In genomic region chr1:230291731-230292620, GRCh38 we compare ENCODE assay signal across 15 cellular contexts.
DNase-seq lines count a peak whose midpoint lies in the region; ATAC-seq and TF ChIP-seq lines count a peak whose summit lies in the region.
"Had no signal": no experiment of that assay in that cellular context is flagged by ENCODE, and none has a peak within 500 bp of the region (broad histone marks: within the 10 kb centered on the region; RNA-seq: fewer than 3 reads in every experiment).

No MANE protein-coding gene starts in this region.

- ATAC-seq in stimulated activated naive CD8-positive, alpha-beta T cell treated with anti-CD3 and anti-CD28 coated beads, Interleukin-15, Interleukin-2, amounts not matched to agents 100 U/mL and 50 U/mL, for 24 hours: peak; percentile 16
- ATAC-seq: activated CD4-positive, CD25-positive, alpha-beta regulatory T cell treated with anti-CD3 and anti-CD28 coated beads, Interleukin-2, amount 50 U/mL, for 24 hours; psoas muscle had no signal

- peak; percentile 7 for DNase-seq in activated CD4-positive, alpha-beta memory T cell treated with anti-CD3 and anti-CD28 coated beads for 36 hours
- no peak for DNase-seq in activated CD4-positive, alpha-beta memory T cell treated with anti-CD3 and anti-CD28 coated beads, Interleukin-2, amount 10 ng/mL, durations not matched to agents 7 days and 5 days
- peak in 2 of 3 donors; percentile 74 to 79 for DNase-seq in Peyer's patch
- peak; percentile 6 for DNase-seq in stimulated activated naive CD8-positive, alpha-beta T cell treated with anti-CD3 and anti-CD28 coated beads, Interleukin-15, Interleukin-2, amounts not matched to agents 100 U/mL and 50 U/mL, for 24 hours
- no peak for DNase-seq in NCI-H345 (lab: John Stamatoyannopoulos, UW)
- no peak for DNase-seq in tibial nerve (ENCODE audit: low spot score in 2 of 2)
- no peak for DNase-seq in GM13976 (ENCODE audit: low spot score)
- DNase-seq: endodermal cell; KG1; stimulated activated CD4-positive, alpha-beta T cell treated with anti-CD3 and anti-CD28 coated beads, Interleukin-2, amount 100 ng/mL, for 24 hours had no signal

- POLR2A ChIA-PET in activated CD4-positive, alpha-beta memory T cell treated with anti-CD3 and anti-CD28 coated beads for 36 hours (lab: Charles Lee): no interaction called here
- POLR2A ChIA-PET in activated CD4-positive, alpha-beta memory T cell treated with anti-CD3 and anti-CD28 coated beads, Interleukin-2, amount 10 ng/mL, durations not matched to agents 7 days and 5 days (lab: Charles Lee): no interaction called here

- H3K27me3 Mint-ChIP-seq in activated CD4-positive, alpha-beta memory T cell treated with anti-CD3 and anti-CD28 coated beads for 36 hours: peaks cover 14% of the 10 kb centered on the region
- H3K27me3 Mint-ChIP-seq in activated CD4-positive, alpha-beta memory T cell treated with anti-CD3 and anti-CD28 coated beads, Interleukin-2, amount 10 ng/mL, durations not matched to agents 7 days and 5 days: peaks cover 14% of the 10 kb centered on the region

- CTCF ChIA-PET in activated CD4-positive, alpha-beta memory T cell treated with anti-CD3 and anti-CD28 coated beads for 36 hours (lab: Charles Lee): no interaction called here
- CTCF ChIA-PET in activated CD4-positive, alpha-beta memory T cell treated with anti-CD3 and anti-CD28 coated beads, Interleukin-2, amount 10 ng/mL, durations not matched to agents 7 days and 5 days (lab: Charles Lee): no interaction called here

- 61 to 64% methylated on average over 24 to 28 of the region's 28 CpGs for WGBS in tibial nerve, 2 donors

- H3K4me1 ChIP-seq in Peyer's patch: no peaks in the 10 kb centered on the region
- H3K4me1 ChIP-seq in tibial nerve: no peaks in the 10 kb centered on the region
- H3K4me1 ChIP-seq: breast epithelium, psoas muscle had no signal

- in situ Hi-C loops in GM13976 (cut with MboI; ENCODE audit: low sequenced_read_pairs, unreplicated experiment): no loop called here

- TF ChIP-seq CTCF in Peyer's patch (IDR thresholded peaks at IDR 0.05) (no peak), tibial nerve (IDR thresholded peaks at IDR 0.05) (no peak), GM13976 (IDR thresholded peaks at IDR 0.05; ENCODE audit: borderline replicate concordance, control extremely low read depth, extremely low read depth, insufficient read depth, missing control alignments) (no peak)

- H3K27me3 ChIP-seq in Peyer's patch (no peaks in the 10 kb centered on the region), tibial nerve (peaks cover 0 to 4% of the 10 kb centered on the region in 2 donors)

- no peaks in the 10 kb centered on the region for H3K4me1 Mint-ChIP-seq in activated CD4-positive, alpha-beta memory T cell treated with anti-CD3 and anti-CD28 coated beads for 36 hours (ENCODE audit: low read depth)
- no peaks in the 10 kb centered on the region for H3K4me1 Mint-ChIP-seq in activated CD4-positive, alpha-beta memory T cell treated with anti-CD3 and anti-CD28 coated beads, Interleukin-2, amount 10 ng/mL, durations not matched to agents 7 days and 5 days
- H3K4me1 Mint-ChIP-seq: endodermal cell had no signal

- no peak for TF ChIP-seq EP300 in tibial nerve (IDR thresholded peaks at IDR 0.05)

- no peaks in the 10 kb centered on the region for H3K36me3 Mint-ChIP-seq in activated CD4-positive, alpha-beta memory T cell treated with anti-CD3 and anti-CD28 coated beads for 36 hours
- H3K36me3 Mint-ChIP-seq in activated CD4-positive, alpha-beta memory T cell treated with anti-CD3 and anti-CD28 coated beads, Interleukin-2, amount 10 ng/mL, durations not matched to agents 7 days and 5 days (ENCODE audit: low read depth): no peaks in the 10 kb centered on the region

- H3K4me3 ChIP-seq in Peyer's patch (no peak overlapping the region), iPS-18c (ENCODE audit: insufficient read depth, low read depth, low read length) (peak overlapping the region; percentile 59), tibial nerve (no peak overlapping the region)
- H3K4me3 ChIP-seq: breast epithelium, lung, psoas muscle had no signal

- H3K4me3 Mint-ChIP-seq in activated CD4-positive, alpha-beta memory T cell treated with anti-CD3 and anti-CD28 coated beads for 36 hours: no peak overlapping the region
- no peak overlapping the region for H3K4me3 Mint-ChIP-seq in activated CD4-positive, alpha-beta memory T cell treated with anti-CD3 and anti-CD28 coated beads, Interleukin-2, amount 10 ng/mL, durations not matched to agents 7 days and 5 days
- H3K4me3 Mint-ChIP-seq: endodermal cell had no signal

- H3K9me3 Mint-ChIP-seq in activated CD4-positive, alpha-beta memory T cell treated with anti-CD3 and anti-CD28 coated beads for 36 hours: no peaks in the 10 kb centered on the region
- no peaks in the 10 kb centered on the region for H3K9me3 Mint-ChIP-seq in activated CD4-positive, alpha-beta memory T cell treated with anti-CD3 and anti-CD28 coated beads, Interleukin-2, amount 10 ng/mL, durations not matched to agents 7 days and 5 days
- H3K9me3 Mint-ChIP-seq: endodermal cell had no signal

- TF ChIP-seq POLR2A in Peyer's patch (IDR thresholded peaks at IDR 0.05): no peak
- no peak for TF ChIP-seq POLR2A in tibial nerve (IDR thresholded peaks at IDR 0.05)

- intact Hi-C loops in activated CD4-positive, alpha-beta memory T cell treated with anti-CD3 and anti-CD28 coated beads for 36 hours (cut with micrococcal nuclease): no loop called here

- H3K9me3 ChIP-seq in Peyer's patch: no peaks in the 10 kb centered on the region
- H3K9me3 ChIP-seq in iPS-18c (ENCODE audit: control insufficient read depth, insufficient read depth, low read length): peaks cover 2% of the 10 kb centered on the region
- H3K9me3 ChIP-seq in tibial nerve: no peaks in the 10 kb centered on the region
- H3K9me3 ChIP-seq: breast epithelium, psoas muscle had no signal

- H3K27ac Mint-ChIP-seq in activated CD4-positive, alpha-beta memory T cell treated with anti-CD3 and anti-CD28 coated beads for 36 hours: no peak overlapping the region
- H3K27ac Mint-ChIP-seq in activated CD4-positive, alpha-beta memory T cell treated with anti-CD3 and anti-CD28 coated beads, Interleukin-2, amount 10 ng/mL, durations not matched to agents 7 days and 5 days: no peak overlapping the region
- H3K27ac Mint-ChIP-seq: endodermal cell had no signal

- H3K36me3 ChIP-seq in Peyer's patch: no peaks in the 10 kb centered on the region
- H3K36me3 ChIP-seq in tibial nerve: no peaks in the 10 kb centered on the region
- H3K36me3 ChIP-seq: breast epithelium had no signal

- H3K27ac ChIP-seq in Peyer's patch: no peak overlapping the region
- no peak overlapping the region for H3K27ac ChIP-seq in tibial nerve
- H3K27ac ChIP-seq: breast epithelium, psoas muscle had no signal

Comparison
In these comparisons a context has a peak if more than half of its experiments do, and no peak if none do; other contexts are left out.
1. DNase-seq: peak in activated CD4-positive, alpha-beta memory T cell treated with anti-CD3 and anti-CD28 coated beads for 36 hours (single experiment), Peyer's patch (2 of 3) and stimulated activated naive CD8-positive, alpha-beta T cell treated with anti-CD3 and anti-CD28 coated beads, Interleukin-15, Interleukin-2, amounts not matched to agents 100 U/mL and 50 U/mL, for 24 hours (single experiment); none in activated CD4-positive, alpha-beta memory T cell treated with anti-CD3 and anti-CD28 coated beads, Interleukin-2, amount 10 ng/mL, durations not matched to agents 7 days and 5 days (single experiment), NCI-H345 (single experiment), tibial nerve (0 of 2) and GM13976 (single experiment).